19 cellular contexts compared by ENCODE assay signal in genomic region chr14:54177861-54178591, GRCh38.
DNase-seq lines count a peak whose midpoint lies in the region; ATAC-seq and TF ChIP-seq lines count a peak whose summit lies in the region.
"Had no signal": no experiment of that assay in that cellular context is flagged by ENCODE, and none has a peak within 500 bp of the region (broad histone marks: within the 10 kb centered on the region; RNA-seq: fewer than 3 reads in every experiment).

No MANE protein-coding gene starts in this region.

- no peaks in the 10 kb centered on the region for H3K9me3 ChIP-seq in A673 (ENCODE audit: low read depth, low read length, poor library complexity, severe bottlenecking)
- no peaks in the 10 kb centered on the region for H3K9me3 ChIP-seq in tibial artery
- H3K9me3 ChIP-seq: SJCRH30, transverse colon had no signal

- CTCF ChIA-PET in A673 (lab: Charles Lee): interaction anchor here (0.7 kb wide), 1 partner anchor 17 kb away, joined by 3 read pairs; no protein-coding TSS in a partner anchor

- no peak for TF ChIP-seq CTCF in A673 (conservative IDR thresholded peaks at IDR 0.05; ENCODE audit: low read depth, low read length)
- no peak for TF ChIP-seq CTCF in astrocyte of the spinal cord (IDR thresholded peaks at IDR 0.05; ENCODE audit: low read depth, low read length)
- TF ChIP-seq CTCF in tibial artery (IDR thresholded peaks at IDR 0.05): no peak
- TF ChIP-seq CTCF in GM13977 (IDR thresholded peaks at IDR 0.05; ENCODE audit: extremely low read depth, insufficient read depth, missing control alignments): no peak

- intact Hi-C loops in A673 (cut with micrococcal nuclease; ENCODE audit: unreplicated experiment) (loop anchor here (5.0 to 10.0 kb wide), 2 partner anchors 226 to 763 kb away; no protein-coding TSS in a partner anchor), tibial artery (cut with DNase I; ENCODE audit: low total_unique reads) (loop anchor here (5.0 kb wide), 1 partner anchor 641 kb away; no protein-coding TSS in a partner anchor)

- ATAC-seq in GM21825 (IDR thresholded peaks at IDR 0.05; ENCODE audit: unreplicated experiment): no peak

- POLR2A ChIA-PET in A673 (lab: Charles Lee; ENCODE audit: low non-redundant PET): interaction anchor here (0.5 kb wide), 1 partner anchor 232 kb away, joined by 17 read pairs; no protein-coding TSS in a partner anchor

- H3K4me1 ChIP-seq in A673 (ENCODE audit: insufficient read depth, low read length, poor library complexity, severe bottlenecking) (no peaks in the 10 kb centered on the region), tibial artery (peaks cover 0 to 25% (median 19%) of the 10 kb centered on the region in 4 donors)

- peak; percentile 46 for DNase-seq in A673 (ENCODE audit: low spot score)
- peak; percentile 42 for DNase-seq in HT1080 (ENCODE audit: low read depth)
- peak; percentile 63 for DNase-seq in astrocyte of the spinal cord (ENCODE audit: low read depth, low spot score)
- peak; percentile 88 for DNase-seq in left kidney (ENCODE audit: low read depth, low spot score)
- DNase-seq in tibial artery: no peak
- DNase-seq in anterior cingulate cortex (lab: John Stamatoyannopoulos, UW): no peak
- no peak for DNase-seq in GM13977 (ENCODE audit: low spot score)
- DNase-seq: activated CD4-positive, alpha-beta T cell treated with anti-CD3 and anti-CD28 coated beads for 1 hour; activated naive CD4-positive, alpha-beta T cell treated with Interleukin-2 at 50 U/mL for 16 hours; CD4-positive, alpha-beta T cell; endodermal cell; foreskin melanocyte; H9; MV-4-11; occipital lobe; SJCRH30; transverse colon had no signal

- in situ Hi-C loops in astrocyte of the spinal cord (cut with HindIII; ENCODE audit: low sequenced_read_pairs) (no loop called here), GM13977 (cut with MboI; ENCODE audit: low pct_unique_long_range_greater_than_20kb, low sequenced_read_pairs, unreplicated experiment) (no loop called here)

- H3K4me3 ChIP-seq in A673 (ENCODE audit: low read depth, low read length, poor library complexity, severe bottlenecking) (no peak overlapping the region), astrocyte of the spinal cord (ENCODE audit: low read depth, low read length) (no peak overlapping the region), tibial artery (no peak overlapping the region)
- H3K4me3 ChIP-seq: cardiac muscle cell, SJCRH30, transverse colon had no signal

- H3K36me3 ChIP-seq in A673 (ENCODE audit: insufficient read depth, low read length, poor library complexity, severe bottlenecking) (no peaks in the 10 kb centered on the region), tibial artery (no peaks in the 10 kb centered on the region)
- H3K36me3 ChIP-seq: cardiac muscle cell, SJCRH30, transverse colon had no signal

- H3K27me3 ChIP-seq in A673 (replicated peaks; ENCODE audit: insufficient read depth, low read depth, low read length, poor library complexity): peaks cover 57% of the 10 kb centered on the region
- H3K27me3 ChIP-seq in tibial artery: no peaks in the 10 kb centered on the region
- H3K27me3 ChIP-seq: cardiac muscle cell, SJCRH30, transverse colon had no signal

- BruUV-seq in A673 (replicated peaks; lab: Mats Ljungman, UMichigan): no TSS peak

- no peak overlapping the region for H3K27ac ChIP-seq in A673 (ENCODE audit: low read depth, low read length, poor library complexity, severe bottlenecking)
- no peak overlapping the region for H3K27ac ChIP-seq in tibial artery
- H3K27ac ChIP-seq: cardiac muscle cell, SJCRH30 had no signal

Comparison
In these comparisons a context has a peak if more than half of its experiments do, and no peak if none do; other contexts are left out.
1. DNase-seq: peak in A673 (single experiment), HT1080 (single experiment), astrocyte of the spinal cord (single experiment) and left kidney (single experiment); none in tibial artery (0 of 2), anterior cingulate cortex (0 of 58) and GM13977 (single experiment).